In the genomic region with DNA sequence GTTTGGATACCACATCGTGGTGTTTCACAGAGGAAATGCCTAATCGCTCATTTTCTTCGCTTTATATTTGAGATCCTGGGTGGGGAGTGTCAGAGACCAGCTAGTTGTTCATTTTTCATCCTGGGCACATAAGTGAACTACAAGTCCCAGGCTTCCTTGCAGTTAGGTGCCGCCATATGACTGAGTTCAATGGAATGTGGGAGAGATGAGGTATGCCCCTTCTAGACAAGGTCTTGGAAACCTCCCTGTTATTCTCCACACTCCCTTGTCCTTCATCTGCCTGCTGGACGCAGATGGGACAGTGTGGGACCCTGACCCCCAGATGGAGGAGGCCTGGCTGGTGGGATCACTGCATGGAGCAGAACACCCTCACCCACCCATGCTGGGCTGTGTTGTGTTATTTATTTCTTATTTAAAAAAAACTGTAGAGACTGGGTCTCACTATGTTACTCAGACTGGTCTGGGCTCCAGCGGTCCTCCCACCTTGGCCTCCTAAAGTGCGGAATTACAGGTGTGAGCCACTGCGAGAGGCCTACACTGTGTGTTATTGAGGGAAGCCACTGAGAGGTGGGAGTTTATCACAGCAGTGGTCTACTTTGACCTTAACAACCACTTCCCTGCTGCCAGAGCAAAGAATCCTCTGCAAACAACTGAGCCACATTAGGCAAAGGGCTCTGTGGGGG, we compare ENCODE assay signal across 2 cellular contexts.
TF ChIP-seq lines count a peak whose summit lies in the region.

No MANE protein-coding gene starts in this region.

TF ChIP-seq in IMR-90, 13 proteins besides CTCF, POLR2A, EP300 and RAD21:
- TF ChIP-seq MXI1 (IDR thresholded peaks at IDR 0.05; ENCODE audit: borderline replicate concordance, low read depth, low read length), result no peak
- no peak for TF ChIP-seq MAFK (IDR thresholded peaks at IDR 0.05; ENCODE audit: low read depth, low read length)
- TF ChIP-seq BHLHE40 (IDR thresholded peaks at IDR 0.05; ENCODE audit: low read depth, low read length), result no peak
- TF ChIP-seq USF2 (IDR thresholded peaks at IDR 0.05; ENCODE audit: low read depth, low read length), result no peak
- TF ChIP-seq CEBPB (IDR thresholded peaks at IDR 0.05; ENCODE audit: low read depth, low read length), result no peak
- no peak for TF ChIP-seq NFE2L2 (IDR thresholded peaks at IDR 0.05; ENCODE audit: low read depth, low read length)
- TF ChIP-seq FOS (IDR thresholded peaks at IDR 0.05; ENCODE audit: low read depth, low read length), result no peak
- TF ChIP-seq ELK1 (IDR thresholded peaks at IDR 0.05; ENCODE audit: borderline replicate concordance, low read depth, low read length), result no peak
- no peak for TF ChIP-seq SMC3 (IDR thresholded peaks at IDR 0.05; ENCODE audit: low read depth, low read length)
- TF ChIP-seq CHD1 (IDR thresholded peaks at IDR 0.05; ENCODE audit: low read depth, low read length), result no peak
- TF ChIP-seq MAZ (IDR thresholded peaks at IDR 0.05; ENCODE audit: borderline replicate concordance, low read depth, low read length), result no peak
- TF ChIP-seq RFX5 (IDR thresholded peaks at IDR 0.05; ENCODE audit: low read depth, low read length), result no peak
- no peak for TF ChIP-seq RCOR1 (IDR thresholded peaks at IDR 0.05; ENCODE audit: insufficient replicate concordance, low read length)
TF ChIP-seq in IMR-90: peak in this region for 0.

TF ChIP-seq in GM12878, 131 proteins besides CTCF, POLR2A, EP300 and RAD21:
- TF ChIP-seq TCF12 (IDR thresholded peaks at IDR 0.05; ENCODE audit: low read depth, low read length), result no peak
- no peak for TF ChIP-seq STAT1 (conservative IDR thresholded peaks at IDR 0.05)
- TF ChIP-seq BMI1 (IDR thresholded peaks at IDR 0.05; ENCODE audit: borderline replicate concordance), result no peak
- TF ChIP-seq NBN (IDR thresholded peaks at IDR 0.05), result no peak
- peak; percentile 5 for TF ChIP-seq SIX5 (IDR thresholded peaks at IDR 0.05; ENCODE audit: low read depth, low read length, severe bottlenecking)
- TF ChIP-seq, protein P1, sequence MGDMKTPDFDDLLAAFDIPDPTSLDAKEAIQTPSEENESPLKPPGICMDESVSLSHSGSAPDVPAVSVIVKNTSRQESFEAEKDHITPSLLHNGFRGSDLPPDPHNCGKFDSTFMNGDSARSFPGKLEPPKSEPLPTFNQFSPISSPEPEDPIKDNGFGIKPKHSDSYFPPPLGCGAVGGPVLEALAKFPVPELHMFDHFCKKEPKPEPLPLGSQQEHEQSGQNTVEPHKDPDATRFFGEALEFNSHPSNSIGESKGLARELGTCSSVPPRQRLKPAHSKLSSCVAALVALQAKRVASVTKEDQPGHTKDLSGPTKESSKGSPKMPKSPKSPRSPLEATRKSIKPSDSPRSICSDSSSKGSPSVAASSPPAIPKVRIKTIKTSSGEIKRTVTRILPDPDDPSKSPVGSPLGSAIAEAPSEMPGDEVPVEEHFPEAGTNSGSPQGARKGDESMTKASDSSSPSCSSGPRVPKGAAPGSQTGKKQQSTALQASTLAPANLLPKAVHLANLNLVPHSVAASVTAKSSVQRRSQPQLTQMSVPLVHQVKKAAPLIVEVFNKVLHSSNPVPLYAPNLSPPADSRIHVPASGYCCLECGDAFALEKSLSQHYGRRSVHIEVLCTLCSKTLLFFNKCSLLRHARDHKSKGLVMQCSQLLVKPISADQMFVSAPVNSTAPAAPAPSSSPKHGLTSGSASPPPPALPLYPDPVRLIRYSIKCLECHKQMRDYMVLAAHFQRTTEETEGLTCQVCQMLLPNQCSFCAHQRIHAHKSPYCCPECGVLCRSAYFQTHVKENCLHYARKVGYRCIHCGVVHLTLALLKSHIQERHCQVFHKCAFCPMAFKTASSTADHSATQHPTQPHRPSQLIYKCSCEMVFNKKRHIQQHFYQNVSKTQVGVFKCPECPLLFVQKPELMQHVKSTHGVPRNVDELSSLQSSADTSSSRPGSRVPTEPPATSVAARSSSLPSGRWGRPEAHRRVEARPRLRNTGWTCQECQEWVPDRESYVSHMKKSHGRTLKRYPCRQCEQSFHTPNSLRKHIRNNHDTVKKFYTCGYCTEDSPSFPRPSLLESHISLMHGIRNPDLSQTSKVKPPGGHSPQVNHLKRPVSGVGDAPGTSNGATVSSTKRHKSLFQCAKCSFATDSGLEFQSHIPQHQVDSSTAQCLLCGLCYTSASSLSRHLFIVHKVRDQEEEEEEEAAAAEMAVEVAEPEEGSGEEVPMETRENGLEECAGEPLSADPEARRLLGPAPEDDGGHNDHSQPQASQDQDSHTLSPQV (IDR thresholded peaks at IDR 0.05), result no peak
